ENCODE assay signal across 26 cellular contexts in the genomic region with DNA sequence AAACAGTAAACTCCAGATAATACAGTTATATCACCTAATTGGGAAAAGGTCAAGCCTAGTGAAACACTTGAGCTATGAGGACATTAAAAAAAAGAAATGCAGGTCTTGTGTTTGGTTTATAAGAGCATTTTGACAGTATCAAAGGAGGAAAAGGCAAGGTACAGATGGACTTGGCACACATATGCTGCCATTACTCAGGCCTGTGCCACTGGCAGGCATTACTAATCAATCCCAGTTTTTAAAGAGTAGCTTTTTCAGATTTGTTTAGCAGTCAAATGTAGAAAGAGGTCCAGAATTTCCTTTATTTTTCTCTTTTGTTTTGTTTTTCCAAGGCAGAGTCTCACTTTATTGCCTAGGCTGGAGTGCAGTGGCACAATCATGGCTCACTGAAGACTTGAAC. TPM values are rescaled to one million over a fixed set of nuclear protein-coding genes. Genes with fewer than 3 reads are reported as not detected.
DNase-seq lines count a peak whose midpoint lies in the region; ATAC-seq and TF ChIP-seq lines count a peak whose summit lies in the region.
"Had no signal": no experiment of that assay in that cellular context is flagged by ENCODE, and none has a peak within 500 bp of the region (broad histone marks: within the 10 kb centered on the region; RNA-seq: fewer than 3 reads in every experiment).

No MANE protein-coding gene starts in this region.

- ATAC-seq in left colon: peak; percentile 75
- ATAC-seq in GM21529 (IDR thresholded peaks at IDR 0.05; ENCODE audit: unreplicated experiment): no peak
- ATAC-seq in left ventricle myocardium superior: no peak
- ATAC-seq: natural killer cell, upper lobe of right lung had no signal

- H3K9me3 ChIP-seq in MG63: no peaks in the 10 kb centered on the region
- H3K9me3 ChIP-seq: ascending aorta, esophagus muscularis mucosa, right lobe of liver, upper lobe of right lung had no signal

- TF ChIP-seq CTCF in choroid plexus epithelial cell (conservative IDR thresholded peaks at IDR 0.05; ENCODE audit: low read depth, low read length): no peak
- no peak for TF ChIP-seq CTCF in progenitor cell of endocrine pancreas (IDR thresholded peaks at IDR 0.05; ENCODE audit: unreplicated experiment)

- H3K4me3 ChIP-seq in MG63 (no peak overlapping the region), choroid plexus epithelial cell (ENCODE audit: low read depth, low read length) (no peak overlapping the region)
- H3K4me3 ChIP-seq: ascending aorta, esophagus muscularis mucosa, right lobe of liver, upper lobe of right lung had no signal

- DNase-seq in ELR (ENCODE audit: low read depth): peak; percentile 5
- DNase-seq in MG63: peak; percentile 31
- peak; percentile 39 for DNase-seq in choroid plexus epithelial cell (ENCODE audit: low read depth)
- no peak for DNase-seq in left colon
- DNase-seq in progenitor cell of endocrine pancreas (ENCODE audit: low spot score, unreplicated experiment): no peak
- no peak for DNase-seq in left ventricle myocardium superior
- DNase-seq in COLO668 (lab: John Stamatoyannopoulos, UW; ENCODE audit: unreplicated experiment): no peak
- DNase-seq: activated CD4-positive, alpha-beta T cell treated with anti-CD3 and anti-CD28 coated beads, Interleukin-2, amount 50 U/mL, for 1 hour; CD4-positive, CD25-positive, alpha-beta regulatory T cell; effector CD4-positive, alpha-beta T cell; Karpas-422; natural killer cell; NCI-H1417; NCI-H2107; NCI-H510A treated with DMSO at 0.1 percent for 48 hours; right lobe of liver; upper lobe of right lung; WERI-Rb-1 had no signal

- no peak overlapping the region for H3K4me3 Mint-ChIP-seq in progenitor cell of endocrine pancreas (ENCODE audit: low read depth)
- H3K4me3 Mint-ChIP-seq: activated naive CD4-positive, alpha-beta T cell treated with anti-CD3 and anti-CD28 coated beads, Interleukin-2, amount 50 U/mL, for 24 hours; activated T-helper 1 cell treated with anti-CD3 and anti-CD28 coated beads, Interleukin-12 subunit alpha, Interleukin-12 subunit beta, Interleukin-2, Interleukin-4 antibody, amounts not matched to agents 30 ng/mL and 10 ng/mL and 1 ng/mL, durations not matched to agents 14 hours and 24 hours and 36 hours; CD4-positive, CD25-positive, alpha-beta regulatory T cell; natural killer cell had no signal

- H3K27me3 Mint-ChIP-seq in progenitor cell of endocrine pancreas: no peaks in the 10 kb centered on the region
- H3K27me3 Mint-ChIP-seq: CD4-positive, CD25-positive, alpha-beta regulatory T cell had no signal

- no peaks in the 10 kb centered on the region for H3K9me3 Mint-ChIP-seq in progenitor cell of endocrine pancreas (ENCODE audit: low read depth)
- H3K9me3 Mint-ChIP-seq: activated naive CD4-positive, alpha-beta T cell treated with anti-CD3 and anti-CD28 coated beads, Interleukin-2, amount 50 U/mL, for 24 hours; activated T-helper 1 cell treated with anti-CD3 and anti-CD28 coated beads, Interleukin-12 subunit alpha, Interleukin-12 subunit beta, Interleukin-2, Interleukin-4 antibody, amounts not matched to agents 30 ng/mL and 10 ng/mL and 1 ng/mL, durations not matched to agents 14 hours and 24 hours and 36 hours had no signal

- H3K27me3 ChIP-seq in MG63: no peaks in the 10 kb centered on the region
- H3K27me3 ChIP-seq: ascending aorta, esophagus muscularis mucosa, right lobe of liver, upper lobe of right lung had no signal

- peaks cover 14% of the 10 kb centered on the region for H3K4me1 Mint-ChIP-seq in progenitor cell of endocrine pancreas (ENCODE audit: low read depth)
- H3K4me1 Mint-ChIP-seq: activated naive CD4-positive, alpha-beta T cell treated with anti-CD3 and anti-CD28 coated beads, Interleukin-2, amount 50 U/mL, for 24 hours; CD4-positive, CD25-positive, alpha-beta regulatory T cell; natural killer cell had no signal

- no peaks in the 10 kb centered on the region for H3K36me3 ChIP-seq in MG63
- H3K36me3 ChIP-seq: ascending aorta, esophagus muscularis mucosa, right lobe of liver, upper lobe of right lung, WERI-Rb-1 had no signal

- H3K27ac Mint-ChIP-seq in progenitor cell of endocrine pancreas: no peak overlapping the region
- H3K27ac Mint-ChIP-seq: activated naive CD4-positive, alpha-beta T cell treated with anti-CD3 and anti-CD28 coated beads, Interleukin-2, amount 50 U/mL, for 24 hours; activated T-helper 1 cell treated with anti-CD3 and anti-CD28 coated beads, Interleukin-12 subunit alpha, Interleukin-12 subunit beta, Interleukin-2, Interleukin-4 antibody, amounts not matched to agents 30 ng/mL and 10 ng/mL and 1 ng/mL, durations not matched to agents 14 hours and 24 hours and 36 hours; CD4-positive, CD25-positive, alpha-beta regulatory T cell; natural killer cell had no signal

- intact Hi-C loops in left colon (cut with DNase I, micrococcal nuclease): no loop called here
- intact Hi-C loops in left ventricle myocardium superior (cut with micrococcal nuclease): no loop called here

- no peaks in the 10 kb centered on the region for H3K36me3 Mint-ChIP-seq in progenitor cell of endocrine pancreas (ENCODE audit: insufficient read depth)
- H3K36me3 Mint-ChIP-seq: activated naive CD4-positive, alpha-beta T cell treated with anti-CD3 and anti-CD28 coated beads, Interleukin-2, amount 50 U/mL, for 24 hours; CD4-positive, CD25-positive, alpha-beta regulatory T cell; natural killer cell had no signal

RNA-seq across cellular contexts. Expression of gene MDFIC2, which starts 38.9 kb away (rescaled TPM):
- total RNA-seq in MG63 (2014; rRNA removed; shearing (Covaris generic); ENCODE audit: low replicate concordance): 1.3 TPM in 1 of 2 replicates, not detected in the other
- total RNA-seq in left colon (not detected), progenitor cell of endocrine pancreas (not detected in 2 replicates), left ventricle myocardium superior (not detected)
- total RNA-seq: activated T-helper 1 cell treated with anti-CD3 and anti-CD28 coated beads, Interleukin-12 subunit alpha, Interleukin-12 subunit beta, Interleukin-2, Interleukin-4 antibody, amounts not matched to agents 30 ng/mL and 10 ng/mL and 1 ng/mL, durations not matched to agents 14 hours and 24 hours and 36 hours; ascending aorta; CD4-positive, CD25-positive, alpha-beta regulatory T cell; cerebellum; esophagus muscularis mucosa; HT-29; mesenteric fat pad; natural killer cell; right lobe of liver; upper lobe of right lung had no signal

Comparison
In these comparisons a context has a peak if more than half of its experiments do, and no peak if none do; other contexts are left out.
1. DNase-seq: peak in ELR (single experiment), MG63 (single experiment) and choroid plexus epithelial cell (single experiment); none in left colon (0 of 2), progenitor cell of endocrine pancreas (single experiment), left ventricle myocardium superior (single experiment) and COLO668 (single experiment).